ENCODE assay signal across 8 cellular contexts in genomic region chr10:110303681-110304080, GRCh38. TPM values are rescaled to one million over a fixed set of nuclear protein-coding genes. Genes with fewer than 3 reads are reported as not detected.
A peak's percentile ranks its signal among the peaks of the same experiment; 100 is the strongest.
DNase-seq lines count a peak whose midpoint lies in the region; TF ChIP-seq lines count a peak whose summit lies in the region.

No MANE protein-coding gene starts in this region.

- no peaks in the 10 kb centered on the region for H3K27me3 ChIP-seq in SJSA1 (replicated peaks)

- H3K9me3 ChIP-seq in SJSA1 (replicated peaks): no peaks in the 10 kb centered on the region

- DNase-seq in GM12864 (ENCODE audit: low read depth): no peak
- DNase-seq in SJSA1 (ENCODE audit: low read depth in 1 of 2, low spot score in 2 of 2): no peak
- DNase-seq in fibroblast of mammary gland (ENCODE audit: low read depth): no peak
- no peak for DNase-seq in retinal pigment epithelial cell (ENCODE audit: low read depth)
- DNase-seq in stimulated activated CD4-positive, alpha-beta T cell treated with anti-CD3 and anti-CD28 coated beads, Interleukin-2, amount 100 ng/mL, for 24 hours: no peak
- DNase-seq in ureter (ENCODE audit: low spot score): no peak
- DNase-seq in H4 (ENCODE audit: low spot score): no peak
- no peak for DNase-seq in NCI-H446 treated with DMSO at 0.1 percent for 48 hours (lab: John Stamatoyannopoulos, UW)

- peaks cover 12% of the 10 kb centered on the region for H3K4me1 ChIP-seq in SJSA1 (replicated peaks)

- peak overlapping the region; percentile 78; the same call in 1 of the 2 replicates for H3K27ac ChIP-seq in SJSA1

- peaks cover 59% of the 10 kb centered on the region for H3K36me3 ChIP-seq in SJSA1

- H3K4me3 ChIP-seq in GM12864 (ENCODE audit: low read depth, low read length) (peak overlapping the region; percentile 87), SJSA1 (peak overlapping the region; percentile 84), fibroblast of mammary gland (ENCODE audit: control insufficient read depth, low read depth, low read length) (peak overlapping the region; percentile 63), retinal pigment epithelial cell (ENCODE audit: low read length) (peak overlapping the region; percentile 94)

- TF ChIP-seq CTCF in GM12864 (IDR thresholded peaks at IDR 0.05; ENCODE audit: low read depth, low read length, missing control alignments) (no peak), fibroblast of mammary gland (conservative IDR thresholded peaks at IDR 0.05; ENCODE audit: control insufficient read depth, insufficient read depth, low read depth, low read length) (no peak), retinal pigment epithelial cell (conservative IDR thresholded peaks at IDR 0.05; ENCODE audit: low read depth, low read length) (no peak)

RNA-seq across cellular contexts. Expression of gene SMNDC1, which starts 1.0 kb away (rescaled TPM):
- total RNA-seq in SJSA1 (2014; rRNA removed; shearing (Covaris generic)): 4.0 and 6.6 TPM in 2 replicates
- 27.9 TPM for total RNA-seq in ureter
- 7.8 and 8.3 TPM in 2 replicates for total RNA-seq in H4 (2014; rRNA removed; shearing (Covaris generic))
